9 cellular contexts compared by ENCODE assay signal in the genomic region with DNA sequence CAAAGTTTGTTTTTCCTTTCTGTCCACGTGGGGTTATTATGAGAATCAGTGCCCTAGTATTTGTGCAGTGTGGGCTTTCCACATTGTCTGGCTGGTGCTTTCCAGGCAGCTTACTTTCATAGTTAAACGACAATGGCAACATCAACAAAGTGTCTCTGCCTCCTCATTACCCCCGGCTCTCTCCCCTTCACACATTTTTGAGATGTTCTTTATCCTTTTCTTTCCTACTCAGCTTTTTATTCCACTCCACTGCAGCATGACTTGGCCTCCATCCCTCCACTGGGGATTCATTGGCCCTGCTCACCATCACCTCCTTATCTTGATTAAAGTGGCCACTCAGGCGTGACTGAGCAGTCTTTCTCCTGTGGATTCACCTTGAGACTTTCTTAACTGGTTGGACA. TPM values are rescaled to one million over a fixed set of nuclear protein-coding genes. Genes with fewer than 3 reads are reported as not detected.
DNase-seq lines count a peak whose midpoint lies in the region; ATAC-seq and TF ChIP-seq lines count a peak whose summit lies in the region.
"Had no signal": no experiment of that assay in that cellular context is flagged by ENCODE, and none has a peak within 500 bp of the region (broad histone marks: within the 10 kb centered on the region; RNA-seq: fewer than 3 reads in every experiment).

No MANE protein-coding gene starts in this region.

- TF ChIP-seq CTCF in cardiac muscle cell (IDR thresholded peaks at IDR 0.05; ENCODE audit: low read depth, low read length) (no peak), endodermal cell (conservative IDR thresholded peaks at IDR 0.05) (no peak)

- H3K27ac Mint-ChIP-seq in endodermal cell, result peak overlapping the region; percentile 7

- H3K27me3 Mint-ChIP-seq in endodermal cell (ENCODE audit: insufficient read depth), result no peaks in the 10 kb centered on the region

- H3K9me3 Mint-ChIP-seq in endodermal cell, result no peaks in the 10 kb centered on the region

- no peak overlapping the region for H3K4me3 ChIP-seq in cardiac muscle cell
- H3K4me3 ChIP-seq in endodermal cell (ENCODE audit: low read length), result no peak overlapping the region
- H3K4me3 ChIP-seq in muscle layer of colon (ENCODE audit: low read depth in 1 of 2, low read length in 2 of 2), result peak overlapping the region in 1 of 2 donors; percentile 33

- H3K4me3 Mint-ChIP-seq in endodermal cell, result no peak overlapping the region

- 75 to 85% methylated on average over 3 to 4 of the region's 4 CpGs for WGBS in endodermal cell (ENCODE audit: insufficient coverage in 1 of 2, insufficient read length in 1 of 2), 2 experiments

- H3K27me3 ChIP-seq in cardiac muscle cell (no peaks in the 10 kb centered on the region), endodermal cell (ENCODE audit: control insufficient read depth, insufficient read depth, low read length, poor library complexity, severe bottlenecking) (no peaks in the 10 kb centered on the region), muscle layer of colon (ENCODE audit: control insufficient read depth in 1 of 2, insufficient read depth in 2 of 2, low read length in 2 of 2) (no peaks in the 10 kb centered on the region)

- H3K36me3 ChIP-seq in cardiac muscle cell (no peaks in the 10 kb centered on the region), endodermal cell (ENCODE audit: control insufficient read depth, insufficient read depth, low read length) (peaks cover 5% of the 10 kb centered on the region), muscle layer of colon (ENCODE audit: insufficient read depth, low read length) (no peaks in the 10 kb centered on the region)

- H3K4me1 ChIP-seq in cardiac muscle cell (ENCODE audit: low read depth), result peaks cover 42% of the 10 kb centered on the region
- no peaks in the 10 kb centered on the region for H3K4me1 ChIP-seq in endodermal cell (ENCODE audit: control insufficient read depth, insufficient read depth, low read length)
- H3K4me1 ChIP-seq in muscle layer of colon (ENCODE audit: insufficient read depth, low read length), result peaks cover 58% of the 10 kb centered on the region

- peaks cover 6% of the 10 kb centered on the region for H3K36me3 Mint-ChIP-seq in endodermal cell (ENCODE audit: low read depth)

- intact Hi-C loops in Right ventricle myocardium inferior (cut with DNase I), result loop anchor here (2.0 kb wide), 1 partner anchor 13 kb away; no protein-coding TSS in a partner anchor

- H3K4me1 Mint-ChIP-seq in endodermal cell, result peaks cover 15% of the 10 kb centered on the region

- peak overlapping the region; percentile 93 for H3K27ac ChIP-seq in cardiac muscle cell
- no peak overlapping the region for H3K27ac ChIP-seq in endodermal cell (ENCODE audit: low read depth, low read length)
- peak overlapping the region; percentile 82 for H3K27ac ChIP-seq in muscle layer of colon (ENCODE audit: low read depth, low read length)

- no peak for ATAC-seq in Right ventricle myocardium inferior
- ATAC-seq in HG03095 (IDR thresholded peaks at IDR 0.05; ENCODE audit: unreplicated experiment), result no peak

- no peaks in the 10 kb centered on the region for H3K9me3 ChIP-seq in cardiac muscle cell (ENCODE audit: low read depth)
- no peaks in the 10 kb centered on the region for H3K9me3 ChIP-seq in endodermal cell (ENCODE audit: control insufficient read depth, low read length)
- no peaks in the 10 kb centered on the region for H3K9me3 ChIP-seq in muscle layer of colon (ENCODE audit: low read length)

- DNase-seq in cardiac muscle cell (ENCODE audit: low read depth in 1 of 2, low spot score in 1 of 2), result no peak
- DNase-seq in Right ventricle myocardium inferior (ENCODE audit: missing footprints), result no peak
- DNase-seq in endodermal cell, result no peak
- no peak for DNase-seq in NCI-H2081 (lab: John Stamatoyannopoulos, UW)
- no peak for DNase-seq in COLO829 (ENCODE audit: low spot score)
- DNase-seq in NCI-H748 (lab: John Stamatoyannopoulos, UW; ENCODE audit: unreplicated experiment), result no peak
- DNase-seq: stimulated activated CD4-positive, alpha-beta T cell treated with anti-CD3 and anti-CD28 coated beads, Interleukin-2, amount 100 ng/mL, for 48 hours had no signal

- H3K9ac ChIP-seq in endodermal cell (ENCODE audit: extremely low read depth, low read length, poor library complexity, severe bottlenecking), result no peak overlapping the region
- no peak overlapping the region for H3K9ac ChIP-seq in muscle layer of colon (ENCODE audit: low read length)

RNA-seq across cellular contexts. Expression of a gene that starts 19.1 kb away (rescaled TPM):
- total RNA-seq in cardiac muscle cell (36.9 and 43.2 TPM in 2 replicates), Right ventricle myocardium inferior (45.7 TPM), endodermal cell (10 to 100 TPM; 61.9 to 69.1 TPM)
- polyA plus RNA-seq in cardiac muscle cell, result 19.7 and 26.9 TPM in 2 replicates
- polyA plus RNA-seq in endodermal cell (2013, experiment 1 of 2), result 37.2 TPM
- polyA plus RNA-seq in endodermal cell (2013, experiment 2 of 2), result 37.3 TPM

RNA-seq across cellular contexts. Expression of a gene that starts 44.9 kb away (rescaled TPM):
- total RNA-seq in cardiac muscle cell (0.21 and 0.35 TPM in 2 replicates), Right ventricle myocardium inferior (27.6 TPM), endodermal cell (under 1 TPM in 1 of 2 donors, not detected in 1; 0.29 TPM)
- 2.3 and 3.6 TPM in 2 replicates for polyA plus RNA-seq in cardiac muscle cell
- polyA plus RNA-seq in endodermal cell (2013, experiment 1 of 2), result 0.61 TPM
- polyA plus RNA-seq in endodermal cell (2013, experiment 2 of 2), result 0.79 TPM

Comparison
In these comparisons a context has a peak if more than half of its experiments do, and no peak if none do; other contexts are left out.
1. RNA of a gene that starts 44.9 kb away (total RNA-seq): 27.6 TPM in Right ventricle myocardium inferior (single experiment); 0.29 TPM in endodermal cell and 0.21 to 0.35 TPM in cardiac muscle cell; every median in the first group is over 10 times any median in the second.